ENCODE assay signal across 16 cellular contexts in the genomic region with DNA sequence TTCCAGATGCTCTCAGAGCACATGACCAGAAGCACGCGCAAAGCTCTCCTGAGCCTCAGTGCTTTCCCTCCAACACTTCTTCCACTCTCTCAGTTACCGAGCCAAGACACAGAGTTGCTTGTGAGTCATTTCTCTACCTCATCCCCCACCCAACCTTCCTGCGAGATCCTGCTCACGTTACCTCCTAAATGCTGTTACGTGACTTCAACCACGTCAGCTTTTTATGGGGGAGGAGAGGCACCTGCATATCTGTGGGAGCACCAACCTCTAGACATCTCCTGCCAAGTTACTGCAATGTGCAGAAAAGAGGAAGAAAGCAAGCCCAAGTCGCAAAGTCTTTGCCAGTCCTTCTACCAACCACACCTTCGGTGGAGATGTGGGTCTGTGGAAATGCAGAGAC. TPM values are rescaled to one million over a fixed set of nuclear protein-coding genes. Genes with fewer than 3 reads are reported as not detected.
DNase-seq lines count a peak whose midpoint lies in the region; ATAC-seq and TF ChIP-seq lines count a peak whose summit lies in the region.
"Had no signal": no experiment of that assay in that cellular context is flagged by ENCODE, and none has a peak within 500 bp of the region (broad histone marks: within the 10 kb centered on the region; RNA-seq: fewer than 3 reads in every experiment).

No MANE protein-coding gene starts in this region.

- POLR2A ChIA-PET in HEK293 (lab: Yijun Ruan, JAX) (no interaction called here), PC-3 (lab: Charles Lee; ENCODE audit: unreplicated experiment) (no interaction called here)

- CTCF ChIA-PET in HEK293 (lab: Yijun Ruan, JAX) (interaction anchor here (0.8 kb wide), 1 partner anchor 13 kb away, joined by 3 read pairs; no protein-coding TSS in a partner anchor), PC-3 (lab: Charles Lee) (no interaction called here)

- intact Hi-C loops in PC-3 (cut with micrococcal nuclease) = no loop called here
- intact Hi-C loops in upper lobe of right lung (cut with DNase I) = no loop called here

- H3K9me3 Mint-ChIP-seq in GM23338 = no peaks in the 10 kb centered on the region
- H3K9me3 Mint-ChIP-seq: CD8-positive, alpha-beta T cell had no signal

- H3K27me3 Mint-ChIP-seq in GM23338 (ENCODE audit: insufficient read depth, low read depth, poor library complexity) = no peaks in the 10 kb centered on the region

- H3K79me2 ChIP-seq in GM23338 (replicated peaks; ENCODE audit: insufficient read depth) (no peaks in the 10 kb centered on the region), PC-3 (ENCODE audit: low read length) (no peaks in the 10 kb centered on the region)

- H2AFZ ChIP-seq in GM23338 (peak overlapping the region; percentile 25), PC-3 (ENCODE audit: low read length) (no peak overlapping the region; the same call in 1 of the 2 replicates)

- H3K36me3 Mint-ChIP-seq in GM23338 (ENCODE audit: low read depth) = no peaks in the 10 kb centered on the region
- H3K36me3 Mint-ChIP-seq: CD8-positive, alpha-beta T cell had no signal

- peaks cover 16% of the 10 kb centered on the region for H3K4me1 Mint-ChIP-seq in GM23338

- no peaks in the 10 kb centered on the region for H3F3A ChIP-seq in GM23338 (replicated peaks; ENCODE audit: low read depth)
- H3F3A ChIP-seq in PC-3 (ENCODE audit: low read length, unreplicated experiment) = no peaks in the 10 kb centered on the region

- H3K9ac ChIP-seq in PC-3 (ENCODE audit: low read length) = no peak overlapping the region
- H3K9ac ChIP-seq: SK-N-SH had no signal

- H3K27me3 ChIP-seq in GM23338 (ENCODE audit: insufficient read depth) (no peaks in the 10 kb centered on the region), PC-3 (ENCODE audit: low read length) (peaks cover 75% of the 10 kb centered on the region), foreskin keratinocyte (peaks cover 16% of the 10 kb centered on the region), upper lobe of right lung (no peaks in the 10 kb centered on the region)

- H3K9me2 ChIP-seq in GM23338 (ENCODE audit: insufficient read depth) (peaks cover 5% of the 10 kb centered on the region; the same call in 1 of the 2 replicates), PC-3 (replicated peaks; ENCODE audit: low read length) (no peaks in the 10 kb centered on the region)
- H3K9me2 ChIP-seq: SK-N-SH had no signal

- TF ChIP-seq CTCF in GM23338 (conservative IDR thresholded peaks at IDR 0.05; ENCODE audit: low read depth in 2 of 2) = no peak
- TF ChIP-seq CTCF in HEK293 (tag by site-specific recombination; IDR thresholded peaks at IDR 0.05) = no peak
- no peak for TF ChIP-seq CTCF in PC-3 (conservative IDR thresholded peaks at IDR 0.05; ENCODE audit: low read depth, low read length)
- TF ChIP-seq CTCF in foreskin keratinocyte (conservative IDR thresholded peaks at IDR 0.05) = no peak
- no peak for TF ChIP-seq CTCF in upper lobe of right lung (IDR thresholded peaks at IDR 0.05)

- no peak for DNase-seq in GM23338 (ENCODE audit: low spot score)
- peak; percentile 28 for DNase-seq in PC-3
- DNase-seq in foreskin keratinocyte = no peak
- DNase-seq in upper lobe of right lung = no peak
- DNase-seq in NCI-H2196 (lab: John Stamatoyannopoulos, UW; ENCODE audit: unreplicated experiment) = no peak
- DNase-seq: CD8-positive, alpha-beta T cell; DND-41; GDM1; NCI-H446 treated with DMSO at 0.1 percent for 48 hours; NCI-H748 treated with DMSO at 0.1 percent for 48 hours; Right ventricle myocardium superior; SK-N-SH had no signal

- BruUV-seq in PC-3 (replicated peaks; lab: Mats Ljungman, UMichigan) = no TSS peak

- H3K4me3 ChIP-seq in GM23338 (no peak overlapping the region), HEK293 (ENCODE audit: low read depth, low read length) (no peak overlapping the region), PC-3 (ENCODE audit: low read length) (no peak overlapping the region), upper lobe of right lung (no peak overlapping the region)

- no peak overlapping the region for H3K27ac Mint-ChIP-seq in GM23338
- H3K27ac Mint-ChIP-seq: CD8-positive, alpha-beta T cell had no signal

- H4K20me1 ChIP-seq in GM23338 (replicated peaks; ENCODE audit: insufficient read depth) = no peaks in the 10 kb centered on the region
- H4K20me1 ChIP-seq in PC-3 (ENCODE audit: low read length) = no peaks in the 10 kb centered on the region

- H3K4me1 ChIP-seq in GM23338 (ENCODE audit: insufficient read depth) = no peaks in the 10 kb centered on the region
- H3K4me1 ChIP-seq in HEK293 (ENCODE audit: control insufficient read depth, insufficient read depth, low read length) = no peaks in the 10 kb centered on the region
- H3K4me1 ChIP-seq in PC-3 (ENCODE audit: insufficient read depth, low read length) = no peaks in the 10 kb centered on the region; the same call in 1 of the 2 replicates
- H3K4me1 ChIP-seq in foreskin keratinocyte = no peaks in the 10 kb centered on the region
- no peaks in the 10 kb centered on the region for H3K4me1 ChIP-seq in upper lobe of right lung

- ATAC-seq in GM23338 (no peak), PC-3 (no peak), foreskin keratinocyte (peak; percentile 55), GM19395 (IDR thresholded peaks at IDR 0.05; ENCODE audit: unreplicated experiment) (no peak), upper lobe of right lung (no peak)
- ATAC-seq: CD8-positive, alpha-beta T cell had no signal

- no peaks in the 10 kb centered on the region for H3K9me3 ChIP-seq in HEK293 (ENCODE audit: control insufficient read depth, insufficient read depth, low read depth, low read length)
- no peaks in the 10 kb centered on the region for H3K9me3 ChIP-seq in PC-3 (ENCODE audit: low read length)
- H3K9me3 ChIP-seq in upper lobe of right lung = no peaks in the 10 kb centered on the region
- H3K9me3 ChIP-seq: SK-N-SH had no signal

- H3K4me2 ChIP-seq in GM23338 (no peak overlapping the region), PC-3 (ENCODE audit: low read length) (no peak overlapping the region)
- H3K4me2 ChIP-seq: SK-N-SH had no signal

- no peak overlapping the region for H3K4me3 Mint-ChIP-seq in GM23338
- H3K4me3 Mint-ChIP-seq: CD8-positive, alpha-beta T cell had no signal

- no peak overlapping the region for H3K27ac ChIP-seq in GM23338 (ENCODE audit: low read depth)
- H3K27ac ChIP-seq in HEK293 (ENCODE audit: extremely low read depth, low read depth, low read length) = no peak overlapping the region
- no peak overlapping the region for H3K27ac ChIP-seq in PC-3 (ENCODE audit: low read length)
- no peak overlapping the region for H3K27ac ChIP-seq in foreskin keratinocyte
- no peak overlapping the region for H3K27ac ChIP-seq in upper lobe of right lung

- H3K36me3 ChIP-seq in GM23338 (ENCODE audit: insufficient read depth) (no peaks in the 10 kb centered on the region), HEK293 (ENCODE audit: control insufficient read depth in 2 of 2, insufficient read depth in 1 of 2, low read length in 2 of 2) (no peaks in the 10 kb centered on the region), PC-3 (ENCODE audit: low read depth, low read length) (no peaks in the 10 kb centered on the region), upper lobe of right lung (no peaks in the 10 kb centered on the region)

TF ChIP-seq in GM23338, 12 proteins besides CTCF, POLR2A, EP300 and RAD21:
- TF ChIP-seq CREB1 (CRISPR knock-in tag; IDR thresholded peaks at IDR 0.05; ENCODE audit: low read depth) (no peak), ZNF114 (CRISPR knock-in tag; IDR thresholded peaks at IDR 0.05) (no peak)

TF ChIP-seq in HEK293, 187 proteins besides CTCF, POLR2A, EP300 and RAD21 (continues in another document):
- 0 out of 2 replicates have a peak, but pooled peaks have one; percentile 26 for TF ChIP-seq ZFHX2 (tag by site-specific recombination; conservative IDR thresholded peaks at IDR 0.05)
- no peak for TF ChIP-seq SETDB1 (IDR thresholded peaks at IDR 0.05; ENCODE audit: insufficient read length, low read length)
- TF ChIP-seq ZNF157 (tag by site-specific recombination; IDR thresholded peaks at IDR 0.05) = no peak
- TF ChIP-seq, protein P1, sequence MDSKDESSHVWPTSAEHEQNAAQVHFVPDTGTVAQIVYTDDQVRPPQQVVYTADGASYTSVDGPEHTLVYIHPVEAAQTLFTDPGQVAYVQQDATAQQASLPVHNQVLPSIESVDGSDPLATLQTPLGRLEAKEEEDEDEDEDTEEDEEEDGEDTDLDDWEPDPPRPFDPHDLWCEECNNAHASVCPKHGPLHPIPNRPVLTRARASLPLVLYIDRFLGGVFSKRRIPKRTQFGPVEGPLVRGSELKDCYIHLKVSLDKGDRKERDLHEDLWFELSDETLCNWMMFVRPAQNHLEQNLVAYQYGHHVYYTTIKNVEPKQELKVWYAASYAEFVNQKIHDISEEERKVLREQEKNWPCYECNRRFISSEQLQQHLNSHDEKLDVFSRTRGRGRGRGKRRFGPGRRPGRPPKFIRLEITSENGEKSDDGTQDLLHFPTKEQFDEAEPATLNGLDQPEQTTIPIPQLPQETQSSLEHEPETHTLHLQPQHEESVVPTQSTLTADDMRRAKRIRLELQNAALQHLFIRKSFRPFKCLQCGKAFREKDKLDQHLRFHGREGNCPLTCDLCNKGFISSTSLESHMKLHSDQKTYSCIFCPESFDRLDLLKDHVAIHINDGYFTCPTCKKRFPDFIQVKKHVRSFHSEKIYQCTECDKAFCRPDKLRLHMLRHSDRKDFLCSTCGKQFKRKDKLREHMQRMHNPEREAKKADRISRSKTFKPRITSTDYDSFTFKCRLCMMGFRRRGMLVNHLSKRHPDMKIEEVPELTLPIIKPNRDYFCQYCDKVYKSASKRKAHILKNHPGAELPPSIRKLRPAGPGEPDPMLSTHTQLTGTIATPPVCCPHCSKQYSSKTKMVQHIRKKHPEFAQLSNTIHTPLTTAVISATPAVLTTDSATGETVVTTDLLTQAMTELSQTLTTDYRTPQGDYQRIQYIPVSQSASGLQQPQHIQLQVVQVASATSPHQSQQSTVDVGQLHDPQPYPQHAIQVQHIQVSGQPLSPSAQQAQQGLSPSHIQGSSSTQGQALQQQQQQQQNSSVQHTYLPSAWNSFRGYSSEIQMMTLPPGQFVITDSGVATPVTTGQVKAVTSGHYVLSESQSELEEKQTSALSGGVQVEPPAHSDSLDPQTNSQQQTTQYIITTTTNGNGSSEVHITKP (tag by site-specific recombination; IDR thresholded peaks at IDR 0.05) = peak; percentile 45
- TF ChIP-seq ZNF341 (tag by site-specific recombination; IDR thresholded peaks at IDR 0.05; ENCODE audit: low read depth) = no peak
- TF ChIP-seq EGR2 (tag by site-specific recombination; IDR thresholded peaks at IDR 0.05; ENCODE audit: low read depth) = 0 out of 2 replicates have a peak, but pooled peaks have one; percentile 30

RNA-seq across cellular contexts. Expression of a gene that starts 27.2 kb away (rescaled TPM):
- 0.14 and 1.0 TPM in 2 replicates for total RNA-seq in GM23338 (2014; rRNA removed; shearing (Covaris generic))
- polyA plus RNA-seq in GM23338 (2016; fragmentation: Nextera tagmentation; extraction: Ambion mirVana) = 0.44 and 0.47 TPM in 2 replicates
- total RNA-seq in PC-3 (2014; rRNA removed) = not detected in 2 replicates
- total RNA-seq in foreskin keratinocyte = 0.24 and 0.49 TPM in 2 replicates
- 0.03 and 0.12 TPM in 2 replicates for polyA plus RNA-seq in foreskin keratinocyte
- total RNA-seq in upper lobe of right lung = 36.7 TPM
- total RNA-seq: CD8-positive, alpha-beta T cell; LHCN-M2 had no signal
- polyA plus RNA-seq: BJ, SK-N-SH had no signal

Comparison
In these comparisons a context has a peak if more than half of its experiments do, and no peak if none do; other contexts are left out.
1. RNA of a gene that starts 27.2 kb away (total RNA-seq): 36.7 TPM in upper lobe of right lung (single experiment); 0.24 to 0.49 TPM in foreskin keratinocyte, 0.14 to 1.0 TPM in GM23338 and not detected in PC-3; every median in the first group is over 10 times any median in the second.